ENCODE assay signal across 1 cellular context in genomic region chr7:45893374-45893995, GRCh38.
TF ChIP-seq lines count a peak whose summit lies in the region.

No MANE protein-coding gene starts in this region.

TF ChIP-seq in HepG2, 621 proteins besides CTCF, POLR2A, EP300 and RAD21 (continued from another document and continues in another):
- TF ChIP-seq KDM5B (CRISPR knock-in tag; IDR thresholded peaks at IDR 0.05; ENCODE audit: borderline replicate concordance): no peak; the same call in 1 of the 2 replicates
- TF ChIP-seq ZNF569 (CRISPR knock-in tag; IDR thresholded peaks at IDR 0.05; ENCODE audit: borderline replicate concordance): 0 out of 2 replicates have a peak, but pooled peaks have one; percentile 36
- TF ChIP-seq ZNF567 (CRISPR knock-in tag; IDR thresholded peaks at IDR 0.05; ENCODE audit: borderline replicate concordance): no peak; the same call in 1 of the 2 replicates
- peak; percentile 86 for TF ChIP-seq ZNF790 (CRISPR knock-in tag; IDR thresholded peaks at IDR 0.05; ENCODE audit: borderline replicate concordance)
- no peak for TF ChIP-seq ZNF512B (CRISPR knock-in tag; IDR thresholded peaks at IDR 0.05; ENCODE audit: borderline replicate concordance)
- TF ChIP-seq RARA (CRISPR knock-in tag; IDR thresholded peaks at IDR 0.05): peak; percentile 53
- peak; percentile 59; the same call in 1 of the 2 replicates for TF ChIP-seq ZNF343 (CRISPR knock-in tag; IDR thresholded peaks at IDR 0.05)
- TF ChIP-seq MXD1 (CRISPR knock-in tag; IDR thresholded peaks at IDR 0.05): no peak
- TF ChIP-seq STAT5B (CRISPR knock-in tag; IDR thresholded peaks at IDR 0.05): 0 out of 2 replicates have a peak, but pooled peaks have one; percentile 17
- no peak for TF ChIP-seq MEF2D (CRISPR knock-in tag; IDR thresholded peaks at IDR 0.05)
- TF ChIP-seq ZNF44 (CRISPR knock-in tag; IDR thresholded peaks at IDR 0.05): no peak
- peak; percentile 77; the same call in 1 of the 2 replicates for TF ChIP-seq POLR2AphosphoS2 (IDR thresholded peaks at IDR 0.05; ENCODE audit: low read depth, low read length)
- peak; percentile 97; the same call in 1 of the 2 replicates for TF ChIP-seq AKAP8 (CRISPR knock-in tag; IDR thresholded peaks at IDR 0.05)
- TF ChIP-seq ZSCAN20 (CRISPR knock-in tag; IDR thresholded peaks at IDR 0.05; ENCODE audit: borderline replicate concordance): peak; percentile 38; the same call in 1 of the 2 replicates
- peak; percentile 11; the same call in 1 of the 2 replicates for TF ChIP-seq NPAS2 (CRISPR knock-in tag; IDR thresholded peaks at IDR 0.05; ENCODE audit: borderline replicate concordance)
- TF ChIP-seq GMEB2 (CRISPR knock-in tag; IDR thresholded peaks at IDR 0.05; ENCODE audit: low read depth): peak; percentile 8; the same call in 1 of the 2 replicates
- peak; percentile 24; the same call in 1 of the 2 replicates for TF ChIP-seq EEA1 (CRISPR knock-in tag; IDR thresholded peaks at IDR 0.05; ENCODE audit: borderline replicate concordance)
- no peak; the same call in 1 of the 2 replicates for TF ChIP-seq GFI1 (CRISPR knock-in tag; IDR thresholded peaks at IDR 0.05; ENCODE audit: borderline replicate concordance)
- TF ChIP-seq HIC2 (CRISPR knock-in tag; IDR thresholded peaks at IDR 0.05; ENCODE audit: low read depth): no peak
- peak; percentile 50; the same call in 1 of the 2 replicates for TF ChIP-seq RXRB (CRISPR knock-in tag; IDR thresholded peaks at IDR 0.05; ENCODE audit: borderline replicate concordance)
- TF ChIP-seq ZNF766 (CRISPR knock-in tag; IDR thresholded peaks at IDR 0.05; ENCODE audit: borderline replicate concordance): peak; percentile 90
- TF ChIP-seq GATA4 (IDR thresholded peaks at IDR 0.05; ENCODE audit: borderline replicate concordance, low read depth): peak; percentile 82
- peak; percentile 47; the same call in 1 of the 2 replicates for TF ChIP-seq ZNF788 (CRISPR knock-in tag; IDR thresholded peaks at IDR 0.05; ENCODE audit: borderline replicate concordance)
- TF ChIP-seq ESRRA (CRISPR knock-in tag; IDR thresholded peaks at IDR 0.05; ENCODE audit: low read depth): peak; percentile 2; the same call in 1 of the 2 replicates
- TF ChIP-seq SP5 (CRISPR knock-in tag; IDR thresholded peaks at IDR 0.05; ENCODE audit: borderline replicate concordance, low read depth): no peak
- peak; percentile 73; the same call in 1 of the 2 replicates for TF ChIP-seq KAT7 (CRISPR knock-in tag; IDR thresholded peaks at IDR 0.05; ENCODE audit: borderline replicate concordance)
- peak; percentile 88; the same call in 1 of the 2 replicates for TF ChIP-seq BRCA1 (CRISPR knock-in tag; IDR thresholded peaks at IDR 0.05)
- no peak; the same call in 1 of the 2 replicates for TF ChIP-seq ZNF441 (CRISPR knock-in tag; IDR thresholded peaks at IDR 0.05; ENCODE audit: borderline replicate concordance)
- TF ChIP-seq ZBED4 (CRISPR knock-in tag; IDR thresholded peaks at IDR 0.05; ENCODE audit: borderline replicate concordance): peak; percentile 79; the same call in 1 of the 2 replicates
- peak; percentile 62; the same call in 1 of the 2 replicates for TF ChIP-seq TFAP4 (IDR thresholded peaks at IDR 0.05; ENCODE audit: borderline replicate concordance, low read depth)
- peak; percentile 99; the same call in 1 of the 2 replicates for TF ChIP-seq PAF1 (CRISPR knock-in tag; IDR thresholded peaks at IDR 0.05)
- peak; percentile 88 for TF ChIP-seq RBFOX2 (IDR thresholded peaks at IDR 0.05; ENCODE audit: low read depth, low read length)
- peak; percentile 25; the same call in 1 of the 2 replicates for TF ChIP-seq MNT (IDR thresholded peaks at IDR 0.05)
- peak; percentile 76 for TF ChIP-seq ARID2 (CRISPR knock-in tag; IDR thresholded peaks at IDR 0.05; ENCODE audit: borderline replicate concordance)
- TF ChIP-seq ZNF644 (CRISPR knock-in tag; IDR thresholded peaks at IDR 0.05; ENCODE audit: low read depth): no peak
- peak; percentile 62 for TF ChIP-seq E2F2 (CRISPR knock-in tag; IDR thresholded peaks at IDR 0.05; ENCODE audit: borderline replicate concordance)
- peak; percentile 53 for TF ChIP-seq HMG20A (CRISPR knock-in tag; IDR thresholded peaks at IDR 0.05; ENCODE audit: borderline replicate concordance)
- TF ChIP-seq ARID3A (IDR thresholded peaks at IDR 0.05; ENCODE audit: low read depth, low read length): 0 out of 2 replicates have a peak, but pooled peaks have one; percentile 24
- TF ChIP-seq ZNF883 (CRISPR knock-in tag; IDR thresholded peaks at IDR 0.05; ENCODE audit: not compliant biosample characterization): peak; percentile 6
- peak; percentile 39; the same call in 1 of the 2 replicates for TF ChIP-seq CENPT (CRISPR knock-in tag; IDR thresholded peaks at IDR 0.05; ENCODE audit: low read depth)
- 0 out of 2 replicates have a peak, but pooled peaks have one; percentile 24 for TF ChIP-seq ZBTB8A (CRISPR knock-in tag; IDR thresholded peaks at IDR 0.05; ENCODE audit: borderline replicate concordance, low read depth)
- no peak for TF ChIP-seq JARID2 (CRISPR knock-in tag; IDR thresholded peaks at IDR 0.05; ENCODE audit: insufficient replicate concordance)
- TF ChIP-seq ZFY (CRISPR knock-in tag; IDR thresholded peaks at IDR 0.05): peak; percentile 21; the same call in 1 of the 2 replicates
